13 cellular contexts compared by ENCODE assay signal in the genomic region with DNA sequence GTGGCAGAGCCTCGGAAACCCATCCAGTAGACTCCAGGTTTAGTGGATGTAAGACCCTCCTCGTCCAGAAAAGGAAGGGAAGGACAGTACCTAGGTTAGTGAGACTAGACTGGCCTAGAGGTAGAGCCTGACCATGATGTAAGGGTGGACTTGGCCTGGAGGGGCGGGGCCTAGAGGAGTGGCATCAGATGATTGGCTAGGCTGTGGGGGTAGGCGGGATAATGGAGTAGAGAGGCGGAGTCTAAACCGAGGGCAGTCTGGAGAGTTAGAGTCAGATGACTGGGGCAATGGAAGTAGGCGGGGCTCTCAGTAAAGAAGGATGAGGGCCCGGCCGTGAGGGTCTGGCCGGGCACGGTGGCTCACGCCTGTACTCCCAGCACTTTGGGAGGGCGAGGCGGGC.
A peak's percentile ranks its signal among the peaks of the same experiment; 100 is the strongest.
DNase-seq lines count a peak whose midpoint lies in the region; ATAC-seq and TF ChIP-seq lines count a peak whose summit lies in the region.
"Had no signal": no experiment of that assay in that cellular context is flagged by ENCODE, and none has a peak within 500 bp of the region (broad histone marks: within the 10 kb centered on the region; RNA-seq: fewer than 3 reads in every experiment).

No MANE protein-coding gene starts in this region.

- no peak overlapping the region for H3K27ac ChIP-seq in Peyer's patch

- ATAC-seq in HG03342 (IDR thresholded peaks at IDR 0.05; ENCODE audit: unreplicated experiment) (no peak), HG02938 (IDR thresholded peaks at IDR 0.05; ENCODE audit: unreplicated experiment) (no peak), GM19351 (IDR thresholded peaks at IDR 0.05; ENCODE audit: unreplicated experiment) (no peak)

- H3K4me3 ChIP-seq in fibroblast of villous mesenchyme (ENCODE audit: low read depth, low read length), result no peak overlapping the region
- no peak overlapping the region for H3K4me3 ChIP-seq in Peyer's patch
- H3K4me3 ChIP-seq: lung, smooth muscle cell had no signal

- peaks cover 0 to 18% (median 0%) of the 10 kb centered on the region in 4 donors for H3K4me1 ChIP-seq in Peyer's patch

- H3K9me3 ChIP-seq in Peyer's patch, result no peaks in the 10 kb centered on the region

- no peak for TF ChIP-seq POLR2A in Peyer's patch (IDR thresholded peaks at IDR 0.05)

- TF ChIP-seq CTCF in fibroblast of villous mesenchyme (IDR thresholded peaks at IDR 0.05; ENCODE audit: insufficient read depth, low read depth, low read length) (no peak), Peyer's patch (IDR thresholded peaks at IDR 0.05) (no peak)

- H3K27me3 ChIP-seq in Peyer's patch, result no peaks in the 10 kb centered on the region

- no peaks in the 10 kb centered on the region for H3K36me3 ChIP-seq in Peyer's patch

- peak; percentile 8 for DNase-seq in stimulated activated CD4-positive, alpha-beta T cell treated with anti-CD3 and anti-CD28 coated beads, Interleukin-15, amount 100 ng/mL, for 24 hours
- DNase-seq in stimulated activated CD4-positive, alpha-beta T cell treated with anti-CD3 and anti-CD28 coated beads, Interleukin-12 subunit alpha, Interleukin-12 subunit beta, amount 100 ng/mL, for 4 hours, result no peak
- DNase-seq in OCI-M1 (lab: John Stamatoyannopoulos, UW) (peak; percentile 43), fibroblast of villous mesenchyme (ENCODE audit: low read depth) (peak; percentile 46), Peyer's patch (no peak)
- DNase-seq: CD4-positive, CD25-positive, alpha-beta regulatory T cell; NCI-H1048; SIG-M5 had no signal

Comparison
In these comparisons a context has a peak if more than half of its experiments do, and no peak if none do; other contexts are left out.
1. DNase-seq: peak in stimulated activated CD4-positive, alpha-beta T cell treated with anti-CD3 and anti-CD28 coated beads, Interleukin-15, amount 100 ng/mL, for 24 hours (single experiment), OCI-M1 (single experiment) and fibroblast of villous mesenchyme (single experiment); none in stimulated activated CD4-positive, alpha-beta T cell treated with anti-CD3 and anti-CD28 coated beads, Interleukin-12 subunit alpha, Interleukin-12 subunit beta, amount 100 ng/mL, for 4 hours (single experiment) and Peyer's patch (0 of 3).